In the genomic region with DNA sequence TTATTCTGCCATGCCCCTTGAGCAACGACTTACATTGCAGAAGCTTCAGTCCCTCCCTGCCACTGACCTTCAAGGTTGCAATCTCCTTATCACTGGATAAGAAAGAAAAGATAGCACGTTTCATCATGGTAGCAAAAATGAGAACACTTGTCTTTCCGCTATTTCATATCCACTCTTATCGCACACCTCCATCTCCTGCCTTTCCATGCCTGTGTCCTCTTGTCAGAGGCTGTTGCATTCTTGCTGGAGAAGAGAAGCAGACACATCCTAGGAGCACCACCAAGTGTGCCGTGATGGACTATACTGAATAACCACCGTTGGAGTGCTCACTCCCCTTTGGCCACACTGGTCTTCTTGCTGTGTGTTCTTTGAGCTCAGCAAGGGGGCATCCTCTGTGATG, we compare ENCODE assay signal across 3 cellular contexts.
"Had no signal": no experiment of that assay in that cellular context is flagged by ENCODE, and none has a peak within 500 bp of the region (broad histone marks: within the 10 kb centered on the region; RNA-seq: fewer than 3 reads in every experiment).

No MANE protein-coding gene starts in this region.

- DNase-seq: GDM1, GF-D8 had no signal

- H3K4me3 ChIP-seq: GM12878 had no signal

- ATAC-seq: GM12878 had no signal
